9 cellular contexts compared by ENCODE assay signal in genomic region chr1:201408176-201408814, GRCh38. TPM values are rescaled to one million over a fixed set of nuclear protein-coding genes. Genes with fewer than 3 reads are reported as not detected.
DNase-seq lines count a peak whose midpoint lies in the region; ATAC-seq and TF ChIP-seq lines count a peak whose summit lies in the region.
"Had no signal": no experiment of that assay in that cellular context is flagged by ENCODE, and none has a peak within 500 bp of the region (broad histone marks: within the 10 kb centered on the region; RNA-seq: fewer than 3 reads in every experiment).

No MANE protein-coding gene starts in this region.

- no peak for ATAC-seq in GM18873 (IDR thresholded peaks at IDR 0.05; ENCODE audit: low FRiP score, unreplicated experiment)

- peak; percentile 99 for TF ChIP-seq CTCF in epithelial cell of proximal tubule (conservative IDR thresholded peaks at IDR 0.05; ENCODE audit: low read depth, low read length)

- no peak overlapping the region for H3K4me3 ChIP-seq in epithelial cell of proximal tubule (ENCODE audit: low read depth, low read length)

- DNase-seq in Caki2 (ENCODE audit: low read depth) (peak; percentile 65), HK-2 (ENCODE audit: unreplicated experiment) (peak; percentile 95), NOMO-1 treated with DMSO at 0.1 percent for 48 hours (lab: John Stamatoyannopoulos, UW; ENCODE audit: unreplicated experiment) (peak; percentile 31), epithelial cell of proximal tubule (ENCODE audit: low read depth) (no peak), myocyte (ENCODE audit: low read depth) (peak; percentile 83)
- DNase-seq in activated CD8-positive, alpha-beta memory T cell treated with anti-CD3 and anti-CD28 coated beads, Interleukin-2, amount 50 U/mL, for 24 hours (ENCODE audit: extremely low read depth), result peak; percentile 34
- peak; percentile 20 to 48 for DNase-seq in stimulated activated CD8-positive, alpha-beta memory T cell treated with anti-CD3 and anti-CD28 coated beads, Interleukin-7, amount 100 ng/mL, for 1 hour (ENCODE audit: low read depth in 2 of 2)

- in situ Hi-C loops in Caki2 (cut with HindIII; ENCODE audit: low pct_unique_long_range_greater_than_20kb, low sequenced_read_pairs), result no loop called here

RNA-seq across cellular contexts. Expression of gene LAD1, which starts 9.2 kb away (rescaled TPM):
- 3.6 TPM in 1 of 2 replicates, not detected in the other for total RNA-seq in Caki2 (2014; rRNA removed; shearing (Covaris generic); ENCODE audit: low replicate concordance)
- total RNA-seq in epithelial cell of proximal tubule (36.9 and 72.5 TPM in 2 replicates), myocyte (22.3 and 27.0 TPM in 2 replicates)
- 6.8 TPM for polyA plus RNA-seq in myocyte (2012)
- total RNA-seq: T-helper 2 cell treated with Interferon-gamma antibody and Interleukin-4, amounts not matched to agents 100 ng/mL and 5 ng/mL, for 36 hours had no signal

RNA-seq across cellular contexts. Expression of gene TNNI1, which starts 13.2 kb away (rescaled TPM):
- total RNA-seq in Caki2 (2014; rRNA removed; shearing (Covaris generic); ENCODE audit: low replicate concordance), result not detected in 2 replicates
- total RNA-seq in epithelial cell of proximal tubule (0.35 TPM in 1 of 2 replicates, not detected in the other), myocyte (9,118 and 11,163 TPM in 2 replicates)
- polyA plus RNA-seq in myocyte (2012), result 4,992 TPM
- total RNA-seq: T-helper 2 cell treated with Interferon-gamma antibody and Interleukin-4, amounts not matched to agents 100 ng/mL and 5 ng/mL, for 36 hours had no signal

RNA-seq across cellular contexts. Expression of gene TNNT2, which starts 30.8 kb away (rescaled TPM):
- total RNA-seq in Caki2 (2014; rRNA removed; shearing (Covaris generic); ENCODE audit: low replicate concordance), result not detected in 2 replicates
- 0.17 TPM in 1 of 2 replicates, not detected in the other for total RNA-seq in epithelial cell of proximal tubule
- 3,022 and 4,635 TPM in 2 replicates for total RNA-seq in myocyte
- 2,977 TPM for polyA plus RNA-seq in myocyte (2012)
- total RNA-seq: T-helper 2 cell treated with Interferon-gamma antibody and Interleukin-4, amounts not matched to agents 100 ng/mL and 5 ng/mL, for 36 hours had no signal

Comparison
In these comparisons a context has a peak if more than half of its experiments do, and no peak if none do; other contexts are left out.
1. RNA of gene TNNI1, which starts 13.2 kb away (total RNA-seq): 9,118 to 11,163 TPM in myocyte; 0.35 TPM in epithelial cell of proximal tubule and not detected in Caki2; every median in the first group is over 1,000 times any median in the second.
2. RNA of gene TNNT2, which starts 30.8 kb away (total RNA-seq): 3,022 to 4,635 TPM in myocyte; 0.17 TPM in epithelial cell of proximal tubule and not detected in Caki2; every median in the first group is over 1,000 times any median in the second.